ENCODE assay signal across 1 cellular context in the genomic region with DNA sequence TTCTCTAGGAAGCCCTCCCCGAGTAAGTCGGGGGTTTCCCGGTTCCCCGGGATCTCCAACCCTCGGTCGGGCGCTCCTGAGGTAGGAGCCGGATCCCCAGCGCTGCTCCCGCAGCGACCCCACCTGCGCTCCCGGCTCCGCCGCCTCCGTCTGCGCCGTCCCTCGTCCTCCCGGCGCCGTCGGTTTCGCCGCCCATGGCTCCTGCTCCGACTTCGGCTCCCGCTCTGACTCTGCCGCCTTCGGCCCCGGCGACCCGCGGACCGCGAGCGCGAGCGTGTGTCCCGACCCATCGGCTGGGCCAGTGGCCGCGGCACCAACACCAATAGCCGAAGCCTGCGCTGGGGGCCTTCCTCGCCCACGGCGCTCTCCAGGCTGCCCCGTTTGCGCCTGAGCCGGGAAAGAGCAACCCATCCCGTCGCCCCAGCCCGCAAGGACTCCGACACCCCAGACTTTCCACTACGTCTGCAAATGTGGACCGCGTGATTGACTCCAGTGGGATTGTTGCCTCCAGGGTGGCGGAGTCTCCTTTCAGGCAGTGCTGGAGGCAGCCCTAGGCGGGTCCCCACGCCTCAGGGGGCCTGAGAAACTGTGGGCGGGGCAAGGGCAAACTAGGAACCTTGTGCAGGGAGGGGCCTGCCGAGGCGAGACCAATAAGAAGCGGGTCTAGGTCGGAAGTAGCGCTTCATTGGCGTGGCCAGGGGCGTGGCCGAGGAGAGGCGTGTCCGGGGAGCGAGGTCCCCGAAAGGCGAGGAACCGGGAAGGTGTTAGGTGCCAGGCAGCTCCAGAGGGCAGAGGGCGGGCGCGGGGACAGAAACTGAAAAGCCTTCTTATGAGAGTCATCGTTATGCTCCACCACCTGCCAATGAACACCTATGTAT.
A peak's percentile ranks its signal among the peaks of the same experiment; 100 is the strongest.
TF ChIP-seq lines count a peak whose summit lies in the region.

CACTIN (minus strand) TSS at position 318 of the 878 bp plus-strand sequence; CDS start at position 290, 28 bp downstream.

TF ChIP-seq in HEK293, 187 proteins besides CTCF, POLR2A, EP300 and RAD21 (continued from another document):
- TF ChIP-seq, protein P1, sequence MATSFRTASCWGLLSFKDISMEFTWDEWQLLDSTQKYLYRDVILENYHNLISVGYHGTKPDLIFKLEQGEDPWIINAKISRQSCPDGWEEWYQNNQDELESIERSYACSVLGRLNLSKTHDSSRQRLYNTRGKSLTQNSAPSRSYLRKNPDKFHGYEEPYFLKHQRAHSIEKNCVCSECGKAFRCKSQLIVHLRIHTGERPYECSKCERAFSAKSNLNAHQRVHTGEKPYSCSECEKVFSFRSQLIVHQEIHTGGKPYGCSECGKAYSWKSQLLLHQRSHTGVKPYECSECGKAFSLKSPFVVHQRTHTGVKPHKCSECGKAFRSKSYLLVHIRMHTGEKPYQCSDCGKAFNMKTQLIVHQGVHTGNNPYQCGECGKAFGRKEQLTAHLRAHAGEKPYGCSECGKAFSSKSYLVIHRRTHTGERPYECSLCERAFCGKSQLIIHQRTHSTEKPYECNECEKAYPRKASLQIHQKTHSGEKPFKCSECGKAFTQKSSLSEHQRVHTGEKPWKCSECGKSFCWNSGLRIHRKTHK (tag by site-specific recombination; IDR thresholded peaks at IDR 0.05), result no peak
- TF ChIP-seq ZNF223 (tag by site-specific recombination; IDR thresholded peaks at IDR 0.05) (no peak), ZXDB (tag by site-specific recombination; IDR thresholded peaks at IDR 0.05) (peak; percentile 96; the same call in 1 of the 2 replicates), ZNF2 (tag by site-specific recombination; IDR thresholded peaks at IDR 0.05) (peak; percentile 67), ZNF747 (tag by site-specific recombination; IDR thresholded peaks at IDR 0.05) (no peak), ZNF510 (tag by site-specific recombination; IDR thresholded peaks at IDR 0.05; ENCODE audit: insufficient replicate concordance) (no peak), ZNF155 (tag by site-specific recombination; IDR thresholded peaks at IDR 0.05) (no peak), ZNF571 (tag by site-specific recombination; IDR thresholded peaks at IDR 0.05) (no peak), KLF17 (tag by site-specific recombination; IDR thresholded peaks at IDR 0.05) (peak; percentile 83), ZNF24 (tag by site-specific recombination; IDR thresholded peaks at IDR 0.05) (peak; percentile 78), ZNF19 (tag by site-specific recombination; IDR thresholded peaks at IDR 0.05; ENCODE audit: low read depth) (no peak), ZNF660 (tag by site-specific recombination; IDR thresholded peaks at IDR 0.05) (peak; percentile 90), KLF10 (tag by site-specific recombination; IDR thresholded peaks at IDR 0.05) (peak; percentile 99), ZNF174 (tag by site-specific recombination; IDR thresholded peaks at IDR 0.05) (no peak), ZNF133 (tag by site-specific recombination; IDR thresholded peaks at IDR 0.05) (no peak), ZNF266 (tag by site-specific recombination; IDR thresholded peaks at IDR 0.05; ENCODE audit: low read depth) (no peak), ZNF544 (tag by site-specific recombination; IDR thresholded peaks at IDR 0.05) (no peak), SCRT1 (tag by site-specific recombination; IDR thresholded peaks at IDR 0.05; ENCODE audit: borderline replicate concordance) (no peak), ZNF707 (tag by site-specific recombination; IDR thresholded peaks at IDR 0.05) (no peak), ZNF701 (tag by site-specific recombination; IDR thresholded peaks at IDR 0.05) (no peak)
- TF ChIP-seq, protein P2, sequence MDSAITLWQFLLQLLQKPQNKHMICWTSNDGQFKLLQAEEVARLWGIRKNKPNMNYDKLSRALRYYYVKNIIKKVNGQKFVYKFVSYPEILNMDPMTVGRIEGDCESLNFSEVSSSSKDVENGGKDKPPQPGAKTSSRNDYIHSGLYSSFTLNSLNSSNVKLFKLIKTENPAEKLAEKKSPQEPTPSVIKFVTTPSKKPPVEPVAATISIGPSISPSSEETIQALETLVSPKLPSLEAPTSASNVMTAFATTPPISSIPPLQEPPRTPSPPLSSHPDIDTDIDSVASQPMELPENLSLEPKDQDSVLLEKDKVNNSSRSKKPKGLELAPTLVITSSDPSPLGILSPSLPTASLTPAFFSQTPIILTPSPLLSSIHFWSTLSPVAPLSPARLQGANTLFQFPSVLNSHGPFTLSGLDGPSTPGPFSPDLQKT (IDR thresholded peaks at IDR 0.05; ENCODE audit: borderline replicate concordance, low read depth, low read length), result no peak; the same call in 1 of the 2 replicates
- TF ChIP-seq, protein P3, sequence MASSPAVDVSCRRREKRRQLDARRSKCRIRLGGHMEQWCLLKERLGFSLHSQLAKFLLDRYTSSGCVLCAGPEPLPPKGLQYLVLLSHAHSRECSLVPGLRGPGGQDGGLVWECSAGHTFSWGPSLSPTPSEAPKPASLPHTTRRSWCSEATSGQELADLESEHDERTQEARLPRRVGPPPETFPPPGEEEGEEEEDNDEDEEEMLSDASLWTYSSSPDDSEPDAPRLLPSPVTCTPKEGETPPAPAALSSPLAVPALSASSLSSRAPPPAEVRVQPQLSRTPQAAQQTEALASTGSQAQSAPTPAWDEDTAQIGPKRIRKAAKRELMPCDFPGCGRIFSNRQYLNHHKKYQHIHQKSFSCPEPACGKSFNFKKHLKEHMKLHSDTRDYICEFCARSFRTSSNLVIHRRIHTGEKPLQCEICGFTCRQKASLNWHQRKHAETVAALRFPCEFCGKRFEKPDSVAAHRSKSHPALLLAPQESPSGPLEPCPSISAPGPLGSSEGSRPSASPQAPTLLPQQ (tag by site-specific recombination; IDR thresholded peaks at IDR 0.05), result peak; percentile 78
